25 cellular contexts compared by ENCODE assay signal in genomic region chr9:98792096-98792490, GRCh38. TPM values are rescaled to one million over a fixed set of nuclear protein-coding genes. Genes with fewer than 3 reads are reported as not detected.
A peak's percentile ranks its signal among the peaks of the same experiment; 100 is the strongest.
DNase-seq lines count a peak whose midpoint lies in the region; ATAC-seq, FAIRE-seq and TF ChIP-seq lines count a peak whose summit lies in the region.
"Had no signal": no experiment of that assay in that cellular context is flagged by ENCODE, and none has a peak within 500 bp of the region (broad histone marks: within the 10 kb centered on the region; RNA-seq: fewer than 3 reads in every experiment).

No MANE protein-coding gene starts in this region.

- H3K27me3 Mint-ChIP-seq in activated naive CD4-positive, alpha-beta T cell treated with anti-CD3 and anti-CD28 coated beads for 36 hours (ENCODE audit: low read depth) = no peaks in the 10 kb centered on the region
- H3K27me3 Mint-ChIP-seq in chondrocyte (ENCODE audit: low read depth) = no peaks in the 10 kb centered on the region
- H3K27me3 Mint-ChIP-seq: CD4-positive, alpha-beta T cell had no signal

- H4K20me1 ChIP-seq in HepG2 (ENCODE audit: insufficient read depth, low read length) = peaks cover 3% of the 10 kb centered on the region; the same call in 1 of the 2 replicates

- no peak overlapping the region for H3K27ac ChIP-seq in mesendoderm (ENCODE audit: low read depth, low read length)
- H3K27ac ChIP-seq in thyroid gland = peak overlapping the region; percentile 87 to 96 (median 94)
- H3K27ac ChIP-seq in HepG2 (ENCODE audit: extremely low read length, insufficient read depth, low read length) = no peak overlapping the region
- H3K27ac ChIP-seq: epithelial cell of prostate had no signal

- TF ChIP-seq EP300 in HepG2 (IDR thresholded peaks at IDR 0.05; ENCODE audit: low read depth in 2 of 2, low read length in 2 of 2) (no peak), HepG2 (CRISPR knock-in tag; IDR thresholded peaks at IDR 0.05; ENCODE audit: borderline replicate concordance) (no peak)

- TF ChIP-seq RAD21 in HepG2 (CRISPR knock-in tag; IDR thresholded peaks at IDR 0.05) = no peak

- peak overlapping the region; percentile 36 for H3K27ac Mint-ChIP-seq in activated naive CD4-positive, alpha-beta T cell treated with anti-CD3 and anti-CD28 coated beads for 36 hours
- peak overlapping the region; percentile 49 for H3K27ac Mint-ChIP-seq in chondrocyte (ENCODE audit: unreplicated experiment)
- H3K27ac Mint-ChIP-seq: CD4-positive, alpha-beta T cell had no signal

- H4K5ac ChIP-seq in mesendoderm (ENCODE audit: low read length) = no peak overlapping the region

- POLR2A ChIA-PET in HepG2 (lab: Yijun Ruan, JAX) = no interaction called here

- H3K9ac ChIP-seq in mesendoderm (ENCODE audit: low read length) = no peak overlapping the region
- no peak overlapping the region for H3K9ac ChIP-seq in HepG2 (ENCODE audit: insufficient read depth, low read depth, low read length)
- H3K9ac ChIP-seq: SK-N-SH had no signal

- no TSS peak for BruUV-seq in HepG2 (replicated peaks; lab: Mats Ljungman, UMichigan)

- H4K8ac ChIP-seq in mesendoderm (ENCODE audit: low read depth, low read length) = no peak overlapping the region

- H3K79me2 ChIP-seq in mesendoderm (ENCODE audit: control insufficient read depth, insufficient read depth, low read length) = peaks cover 15% of the 10 kb centered on the region
- H3K79me2 ChIP-seq in HepG2 (ENCODE audit: insufficient read depth, low read length) = no peaks in the 10 kb centered on the region

- H3K4me1 Mint-ChIP-seq in activated naive CD4-positive, alpha-beta T cell treated with anti-CD3 and anti-CD28 coated beads for 36 hours (ENCODE audit: low read depth) = peaks cover 32% of the 10 kb centered on the region
- peaks cover 37% of the 10 kb centered on the region for H3K4me1 Mint-ChIP-seq in chondrocyte (ENCODE audit: low read depth)

- peaks cover 11% of the 10 kb centered on the region for H3K36me3 Mint-ChIP-seq in activated naive CD4-positive, alpha-beta T cell treated with anti-CD3 and anti-CD28 coated beads for 36 hours (ENCODE audit: low read depth)
- H3K36me3 Mint-ChIP-seq in chondrocyte (ENCODE audit: low read depth) = peaks cover 2% of the 10 kb centered on the region

- in situ Hi-C loops in HepG2 (cut with HindIII; ENCODE audit: extremely low pct_ligation_motif_present, low pct_unique_long_range_greater_than_20kb) = no loop called here

- TF ChIP-seq CTCF in chondrocyte (IDR thresholded peaks at IDR 0.05) (no peak), thyroid gland (IDR thresholded peaks at IDR 0.05) (no peak), HepG2 (CRISPR knock-in tag; IDR thresholded peaks at IDR 0.05) (no peak)

- H3K4me3 ChIP-seq in mesendoderm (ENCODE audit: low read length) = no peak overlapping the region
- no peak overlapping the region for H3K4me3 ChIP-seq in thyroid gland (replicated peaks in 1 of 3)
- no peak overlapping the region for H3K4me3 ChIP-seq in HepG2 (replicated peaks in 1 of 3; ENCODE audit: insufficient read depth in 1 of 3, low read depth in 2 of 3, low read length in 3 of 3)
- H3K4me3 ChIP-seq: MG63, stomach, tibial artery had no signal

- H3K9me3 ChIP-seq in thyroid gland (no peaks in the 10 kb centered on the region), HepG2 (ENCODE audit: low read length) (no peaks in the 10 kb centered on the region)
- H3K9me3 ChIP-seq: MG63, SK-N-SH, stomach, tibial artery had no signal

- intact Hi-C loops in activated naive CD4-positive, alpha-beta T cell treated with anti-CD3 and anti-CD28 coated beads for 36 hours (cut with micrococcal nuclease) = loop anchor here (5.0 to 10.0 kb wide), 4 partner anchors 255 to 1137 kb away; no protein-coding TSS in a partner anchor
- intact Hi-C loops in thyroid gland (cut with DNase I) (no loop called here), HepG2 (cut with micrococcal nuclease; ENCODE audit: unreplicated experiment) (no loop called here)

- H2BK15ac ChIP-seq in mesendoderm (replicated peaks; ENCODE audit: low read depth) = no peak overlapping the region

- WGBS in mesendoderm (ENCODE audit: extremely low coverage, insufficient coverage, low lambda C conversion rate) = no CpG with 5 or more reads among the region's 7 CpGs
- WGBS in thyroid gland, 2 donors = 66 to 71% methylated on average over 7 of the region's 7 CpGs
- 88% methylated on average over 7 of the region's 7 CpGs for WGBS in HepG2 (ENCODE audit: low lambda C conversion rate)

- H2AFZ ChIP-seq in HepG2 (ENCODE audit: low read length) = no peak overlapping the region

- H3K18ac ChIP-seq in mesendoderm (ENCODE audit: low read length) = no peak overlapping the region

- no peak overlapping the region for H2BK120ac ChIP-seq in mesendoderm (ENCODE audit: low read depth, low read length)

- peaks cover 17% of the 10 kb centered on the region for H3K4me1 ChIP-seq in mesendoderm (ENCODE audit: control insufficient read depth, low read depth, low read length)
- H3K4me1 ChIP-seq in thyroid gland = peaks cover 38 to 42% of the 10 kb centered on the region in 2 donors
- peaks cover 11% of the 10 kb centered on the region for H3K4me1 ChIP-seq in HepG2 (ENCODE audit: insufficient read depth, low read length)

- ATAC-seq in activated CD4-positive, CD25-positive, alpha-beta regulatory T cell treated with anti-CD3 and anti-CD28 coated beads, Interleukin-2, amount 50 U/mL, for 24 hours = no peak
- no peak for ATAC-seq in HepG2
- ATAC-seq: activated T-cell treated with anti-CD3 and anti-CD28 coated beads, Interleukin-2, amount 50 U/mL, for 4 hours had no signal

- H3K36me3 ChIP-seq in mesendoderm (ENCODE audit: control insufficient read depth, insufficient read depth, low read length) = no peaks in the 10 kb centered on the region
- H3K36me3 ChIP-seq in thyroid gland = peaks cover 0 to 6% of the 10 kb centered on the region in 2 donors
- peaks cover 0 to 6% of the 10 kb centered on the region in 2 experiments; a peak in 2 of 5 replicates for H3K36me3 ChIP-seq in HepG2 (replicated peaks in 1 of 2; ENCODE audit: control insufficient read depth in 1 of 2, insufficient read depth in 2 of 2, low read length in 2 of 2)

- CTCF ChIA-PET in activated naive CD4-positive, alpha-beta T cell treated with anti-CD3 and anti-CD28 coated beads for 36 hours (lab: Charles Lee) = interaction anchor here (1.0 to 4.2 kb wide), 6 partner anchors 9 to 493 kb away, joined by 3 to 30 read pairs (median 6); partner anchors contain the start of gene GALNT12
- CTCF ChIA-PET in HepG2 (lab: Yijun Ruan, JAX; ENCODE audit: low intra/inter-chr PET ratio, low total read pairs) = interaction anchor here (0.9 kb wide), 1 partner anchor 477 kb away, joined by 6 read pairs; no protein-coding TSS in a partner anchor

- H3K23ac ChIP-seq in mesendoderm (ENCODE audit: low read length) = no peak overlapping the region

- H3K56ac ChIP-seq in mesendoderm (ENCODE audit: low read length) = peak overlapping the region; percentile 20

- no peak for FAIRE-seq in HepG2 (lab: Jason Lieb, UNC)
- FAIRE-seq: GM12892 had no signal

- no peak overlapping the region for H2BK5ac ChIP-seq in mesendoderm (ENCODE audit: low read length)

- no peak overlapping the region for H3K4ac ChIP-seq in mesendoderm (ENCODE audit: low read depth, low read length)

- peak overlapping the region; percentile 29 for H2AK5ac ChIP-seq in mesendoderm (ENCODE audit: low read length)

- H3K27me3 ChIP-seq in mesendoderm (ENCODE audit: insufficient read depth, low read length, poor library complexity) (no peaks in the 10 kb centered on the region), thyroid gland (no peaks in the 10 kb centered on the region), HepG2 (ENCODE audit: control insufficient read depth in 1 of 2, insufficient read depth in 2 of 2, low read length in 2 of 2) (peaks cover 0 to 1% of the 10 kb centered on the region in 2 experiments; a peak in 1 of 5 replicates)
- H3K27me3 ChIP-seq: MG63, stomach, tibial artery had no signal

- no peak for TF ChIP-seq POLR2A in thyroid gland (IDR thresholded peaks at IDR 0.05)
- TF ChIP-seq POLR2A in HepG2 (IDR thresholded peaks at IDR 0.05; ENCODE audit: insufficient read depth in 1 of 2, low read depth in 2 of 2, low read length in 2 of 2) = no peak

- peaks cover 22% of the 10 kb centered on the region for H3K79me1 ChIP-seq in mesendoderm (ENCODE audit: low read length)

- H3K4me3 Mint-ChIP-seq in activated naive CD4-positive, alpha-beta T cell treated with anti-CD3 and anti-CD28 coated beads for 36 hours = no peak overlapping the region
- no peak overlapping the region for H3K4me3 Mint-ChIP-seq in chondrocyte (ENCODE audit: unreplicated experiment)
- H3K4me3 Mint-ChIP-seq: activated T-cell treated with anti-CD3 and anti-CD28 coated beads, Interleukin-2, amount 50 U/mL, for 4 hours; CD4-positive, alpha-beta T cell had no signal

- no peak for DNase-seq in activated naive CD4-positive, alpha-beta T cell treated with anti-CD3 and anti-CD28 coated beads for 36 hours
- no peak for DNase-seq in activated naive CD4-positive, alpha-beta T cell (lab: John Stamatoyannopoulos, UW)
- DNase-seq in chondrocyte (ENCODE audit: low spot score) (no peak), mesendoderm (no peak), thyroid gland (no peak), HepG2 (ENCODE audit: low spot score) (no peak), NCI-H2029 treated with DMSO at 0.1 percent for 48 hours (lab: John Stamatoyannopoulos, UW) (no peak)
- DNase-seq: activated CD4-positive, alpha-beta T cell treated with anti-CD3 and anti-CD28 coated beads for 4 hours; activated gamma-delta T cell treated with Interleukin-2 at 50 U/mL for 16 hours; activated T-cell treated with anti-CD3 and anti-CD28 coated beads, Interleukin-2, amount 50 U/mL, for 4 hours; CD4-positive, alpha-beta T cell; cerebellar nuclear complex; H7; KG1; MG63; NCI-H2227 treated with DMSO at 0.1 percent for 48 hours; NCI-H748 treated with DMSO at 0.1 percent for 48 hours; RPMI8226; SK-N-SH; stomach; T-helper 2 cell had no signal

- H3K4me2 ChIP-seq in mesendoderm (ENCODE audit: low read length) = no peak overlapping the region
- H3K4me2 ChIP-seq in HepG2 (ENCODE audit: low read depth, low read length) = no peak overlapping the region
- H3K4me2 ChIP-seq: SK-N-SH had no signal

- no peaks in the 10 kb centered on the region for H3K9me3 Mint-ChIP-seq in activated naive CD4-positive, alpha-beta T cell treated with anti-CD3 and anti-CD28 coated beads for 36 hours
- H3K9me3 Mint-ChIP-seq in chondrocyte (ENCODE audit: low read depth) = no peaks in the 10 kb centered on the region
- H3K9me3 Mint-ChIP-seq: activated T-cell treated with anti-CD3 and anti-CD28 coated beads, Interleukin-2, amount 50 U/mL, for 4 hours; CD4-positive, alpha-beta T cell had no signal

RNA-seq across cellular contexts. Expression of gene ANKS6, which starts 4.3 kb away (rescaled TPM):
- 10 to 100 TPM; 14.6 to 15.0 TPM for total RNA-seq in activated naive CD4-positive, alpha-beta T cell treated with anti-CD3 and anti-CD28 coated beads for 36 hours
- total RNA-seq in chondrocyte (13.4 to 17.2 TPM (median 17.1 TPM) in 3 replicates), thyroid gland (10 to 100 TPM; 42.2 to 56.6 (median 49.9) TPM), HepG2 (2016; rRNA removed; fragmentation: Illumina TruSeq; extraction: Trizol) (7.0 and 8.8 TPM in 2 replicates)
- polyA plus RNA-seq in mesendoderm (2013, experiment 1 of 2) = 34.5 TPM
- 36.6 TPM for polyA plus RNA-seq in mesendoderm (2013, experiment 2 of 2)
- 20.5 and 22.8 TPM in 2 replicates for total RNA-seq in HepG2 (2016; cell fraction: cytosol; rRNA removed; fragmentation: Illumina TruSeq; extraction: Trizol; ENCODE audit: low read depth)
- total RNA-seq in HepG2 (2016; cell fraction: insoluble cytoplasmic fraction; rRNA removed; fragmentation: Illumina TruSeq; extraction: Trizol) = 6.5 and 9.0 TPM in 2 replicates
- 20.3 and 21.8 TPM in 2 replicates for total RNA-seq in HepG2 (2016; cell fraction: membrane; rRNA removed; fragmentation: Illumina TruSeq; extraction: Trizol)
- total RNA-seq in HepG2 (2016; cell fraction: nucleus; rRNA removed; fragmentation: Illumina TruSeq; extraction: Trizol) = 4.9 and 8.5 TPM in 2 replicates
- 9.5 and 10.7 TPM in 2 replicates for polyA plus RNA-seq in HepG2 (2011; rRNA removed)
- 8.8 and 12.0 TPM in 2 replicates for polyA plus RNA-seq in HepG2 (2011; cell fraction: cytosol; rRNA removed)
- polyA plus RNA-seq in HepG2 (2011; cell fraction: nucleus; rRNA removed) = 24.5 and 25.8 TPM in 2 replicates
- 7.1 and 10.8 TPM in 2 replicates for polyA plus RNA-seq in HepG2 (2012)
- 26.8 and 27.0 TPM in 2 replicates for polyA plus RNA-seq in HepG2 (2016; cell fraction: cytosol; fragmentation: Illumina TruSeq; extraction: Trizol; ENCODE audit: low read depth)
- 6.2 and 8.9 TPM in 2 replicates for polyA plus RNA-seq in HepG2 (2016; cell fraction: insoluble cytoplasmic fraction; fragmentation: Illumina TruSeq; extraction: Trizol; ENCODE audit: low read depth)
- polyA plus RNA-seq in HepG2 (2016; cell fraction: membrane; fragmentation: Illumina TruSeq; extraction: Trizol; ENCODE audit: low read depth) = 22.6 and 25.9 TPM in 2 replicates
- polyA plus RNA-seq in HepG2 (2016; cell fraction: nucleus; fragmentation: Illumina TruSeq; extraction: Trizol; ENCODE audit: insufficient read depth, low read depth) = 15.9 and 18.2 TPM in 2 replicates
- polyA minus RNA-seq in HepG2 (2011; rRNA and poly(A)+ RNA removed; ENCODE audit: low replicate concordance) = 12.2 and 13.0 TPM in 2 replicates
- polyA minus RNA-seq in HepG2 (2011; cell fraction: cytosol; rRNA and poly(A)+ RNA removed) = 4.2 and 4.9 TPM in 2 replicates
- polyA minus RNA-seq in HepG2 (2011; cell fraction: nucleus; rRNA and poly(A)+ RNA removed) = 5.9 and 9.3 TPM in 2 replicates

RNA-seq across cellular contexts. Expression of gene GALNT12, which starts 15.4 kb away (rescaled TPM):
- 10 to 100 TPM; 12.9 to 13.5 TPM for total RNA-seq in activated naive CD4-positive, alpha-beta T cell treated with anti-CD3 and anti-CD28 coated beads for 36 hours
- total RNA-seq in chondrocyte (0.34 to 0.55 TPM in 2 of 3 replicates, not detected in the other), thyroid gland (10 to 100 TPM; 18.9 to 58.6 (median 36.5) TPM), HepG2 (2016; rRNA removed; fragmentation: Illumina TruSeq; extraction: Trizol) (0.07 TPM in 1 of 2 replicates, not detected in the other)
- 5.1 TPM for polyA plus RNA-seq in mesendoderm (2013, experiment 1 of 2)
- 5.4 TPM for polyA plus RNA-seq in mesendoderm (2013, experiment 2 of 2)
- total RNA-seq in HepG2 (2016; cell fraction: cytosol; rRNA removed; fragmentation: Illumina TruSeq; extraction: Trizol; ENCODE audit: low read depth) = not detected in 2 replicates
- total RNA-seq in HepG2 (2016; cell fraction: insoluble cytoplasmic fraction; rRNA removed; fragmentation: Illumina TruSeq; extraction: Trizol) = not detected in 2 replicates
- total RNA-seq in HepG2 (2016; cell fraction: membrane; rRNA removed; fragmentation: Illumina TruSeq; extraction: Trizol) = not detected in 2 replicates
- total RNA-seq in HepG2 (2016; cell fraction: nucleus; rRNA removed; fragmentation: Illumina TruSeq; extraction: Trizol) = not detected in 2 replicates
- 0.04 TPM in 1 of 2 replicates, not detected in the other for polyA plus RNA-seq in HepG2 (2011; rRNA removed)
- 0.05 and 0.13 TPM in 2 replicates for polyA plus RNA-seq in HepG2 (2011; cell fraction: cytosol; rRNA removed)
- polyA plus RNA-seq in HepG2 (2011; cell fraction: nucleus; rRNA removed) = 0.58 TPM in 1 of 2 replicates, not detected in the other
- polyA plus RNA-seq in HepG2 (2012) = not detected in 2 replicates
- polyA plus RNA-seq in HepG2 (2016; cell fraction: cytosol; fragmentation: Illumina TruSeq; extraction: Trizol; ENCODE audit: low read depth) = not detected in 2 replicates
- polyA plus RNA-seq in HepG2 (2016; cell fraction: insoluble cytoplasmic fraction; fragmentation: Illumina TruSeq; extraction: Trizol; ENCODE audit: low read depth) = not detected in 2 replicates
- not detected in 2 replicates for polyA plus RNA-seq in HepG2 (2016; cell fraction: membrane; fragmentation: Illumina TruSeq; extraction: Trizol; ENCODE audit: low read depth)
- polyA plus RNA-seq in HepG2 (2016; cell fraction: nucleus; fragmentation: Illumina TruSeq; extraction: Trizol; ENCODE audit: insufficient read depth, low read depth) = not detected in 2 replicates
- 0.47 TPM in 1 of 2 replicates, not detected in the other for polyA minus RNA-seq in HepG2 (2011; rRNA and poly(A)+ RNA removed; ENCODE audit: low replicate concordance)
- not detected in 2 replicates for polyA minus RNA-seq in HepG2 (2011; cell fraction: cytosol; rRNA and poly(A)+ RNA removed)
- polyA minus RNA-seq in HepG2 (2011; cell fraction: nucleus; rRNA and poly(A)+ RNA removed) = not detected in 2 replicates

Comparison
In these comparisons a context has a peak if more than half of its experiments do, and no peak if none do; other contexts are left out.
1. H3K27ac ChIP-seq: peak in thyroid gland (3 of 3); none in mesendoderm (single experiment) and HepG2 (single experiment).